ENCODE assay signal across 38 cellular contexts in genomic region chr11:56577621-56578020, GRCh38. TPM values are rescaled to one million over a fixed set of nuclear protein-coding genes. Genes with fewer than 3 reads are reported as not detected.
"Had no signal": no experiment of that assay in that cellular context is flagged by ENCODE, and none has a peak within 500 bp of the region (broad histone marks: within the 10 kb centered on the region; RNA-seq: fewer than 3 reads in every experiment).

TSS of gene OR5M10 (minus strand) at chr11:56577721. CDS start at chr11:56577721, 0 bp downstream.

- H3K9me3 ChIP-seq: MG63 had no signal

- H3K4me3 ChIP-seq: MG63 had no signal

- DNase-seq: Karpas-422, Kasumi-1, MG63, MM.1S, MV-4-11, NCI-H1048, NCI-H1092, NCI-H1092 treated with DMSO at 0.1 percent for 48 hours, NCI-H1105, NCI-H1105 treated with DMSO at 0.1 percent for 48 hours, NCI-H1417, NCI-H1417 treated with DMSO at 0.1 percent for 48 hours, NCI-H1436, NCI-H1436 treated with DMSO at 0.1 percent for 48 hours, NCI-H146, NCI-H1694, NCI-H1694 treated with DMSO at 0.1 percent for 48 hours, NCI-H187, NCI-H187 treated with DMSO at 0.1 percent for 48 hours, NCI-H1930, NCI-H2029, NCI-H2029 treated with DMSO at 0.1 percent for 48 hours, NCI-H2081, NCI-H2081 treated with DMSO at 0.1 percent for 48 hours, NCI-H2107, NCI-H2171, NCI-H2171 treated with DMSO at 0.1 percent for 48 hours, NCI-H2227 treated with DMSO at 0.1 percent for 48 hours, NCI-H226, NCI-H345, NCI-H446, NCI-H446 treated with DMSO at 0.1 percent for 48 hours, NCI-H510A, NCI-H510A treated with DMSO at 0.1 percent for 48 hours had no signal

RNA-seq across cellular contexts. Expression of gene OR5M10, which starts in this region (rescaled TPM):
- total RNA-seq: LHCN-M2, M059J, MCF 10A, NCI-H460 had no signal
